Comparison of ENCODE assay signal across 18 cellular contexts in the genomic region with DNA sequence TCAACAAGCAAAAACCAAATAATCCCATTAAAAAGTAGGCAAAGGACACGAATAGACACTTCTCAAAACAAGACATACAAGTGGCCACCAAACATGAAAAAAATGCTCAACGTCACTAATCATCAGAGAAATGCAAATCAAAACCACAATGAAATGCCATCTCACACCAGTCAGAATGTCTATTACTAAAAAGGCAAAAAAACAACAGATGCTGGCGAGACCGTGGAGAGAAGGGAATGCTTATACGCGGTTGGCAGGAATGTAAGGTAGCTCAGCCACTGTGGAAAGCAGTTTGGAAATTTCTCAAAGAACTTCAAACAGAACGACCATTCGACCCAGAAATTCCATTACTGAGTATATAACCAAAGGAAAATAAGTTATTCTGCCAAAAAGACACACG.
DNase-seq lines count a peak whose midpoint lies in the region; FAIRE-seq and TF ChIP-seq lines count a peak whose summit lies in the region.
"Had no signal": no experiment of that assay in that cellular context is flagged by ENCODE, and none has a peak within 500 bp of the region (broad histone marks: within the 10 kb centered on the region; RNA-seq: fewer than 3 reads in every experiment).

No MANE protein-coding gene starts in this region.

- H3K4me3 ChIP-seq in AG09309 (ENCODE audit: control insufficient read depth, low read depth, low read length) (no peak overlapping the region), astrocyte (ENCODE audit: insufficient read depth, low read depth, low read length) (no peak overlapping the region), kidney epithelial cell (ENCODE audit: low read depth, low read length) (no peak overlapping the region)
- H3K4me3 ChIP-seq: body of pancreas had no signal

- H3K4me3 Mint-ChIP-seq in HFFc6 (peak overlapping the region; percentile 13; the same call in 1 of the 2 replicates), astrocyte (ENCODE audit: unreplicated experiment) (no peak overlapping the region)
- H3K4me3 Mint-ChIP-seq: stimulated activated effector memory CD8-positive, alpha-beta T cell treated with anti-CD3 and anti-CD28 coated beads, Interleukin-12 subunit alpha, Interleukin-12 subunit beta, amount 100 ng/mL, for 72 hours had no signal

- H3K27me3 ChIP-seq in astrocyte (ENCODE audit: insufficient read depth, low read length) = no peaks in the 10 kb centered on the region
- H3K27me3 ChIP-seq in kidney epithelial cell (ENCODE audit: control insufficient read depth, insufficient read depth, low read length) = no peaks in the 10 kb centered on the region
- H3K27me3 ChIP-seq: body of pancreas had no signal

- TF ChIP-seq CTCF in AG09309 (IDR thresholded peaks at IDR 0.05; ENCODE audit: control insufficient read depth, insufficient read depth, low read depth, low read length, missing control alignments) (no peak), HFFc6 (IDR thresholded peaks at IDR 0.05) (no peak), astrocyte (IDR thresholded peaks at IDR 0.05; ENCODE audit: insufficient read depth, low read depth, low read length) (no peak), kidney epithelial cell (IDR thresholded peaks at IDR 0.05; ENCODE audit: insufficient read depth, low read length, poor library complexity, severe bottlenecking) (no peak)

- no peak overlapping the region for H2AFZ ChIP-seq in astrocyte (ENCODE audit: low read depth, low read length)
- H2AFZ ChIP-seq: parathyroid adenoma had no signal

- peak overlapping the region; percentile 65 for H3K9ac ChIP-seq in astrocyte (ENCODE audit: low read length)
- H3K9ac ChIP-seq: parathyroid adenoma had no signal

- H3K79me2 ChIP-seq in astrocyte (ENCODE audit: insufficient read depth, low read length) = peaks cover 50% of the 10 kb centered on the region
- H3K79me2 ChIP-seq: parathyroid adenoma had no signal

- H3K36me3 ChIP-seq in astrocyte (ENCODE audit: insufficient read depth, low read length) (no peaks in the 10 kb centered on the region), kidney epithelial cell (ENCODE audit: control insufficient read depth, insufficient read depth, low read length) (no peaks in the 10 kb centered on the region)

- peaks cover 73% of the 10 kb centered on the region for H3K4me1 ChIP-seq in astrocyte (ENCODE audit: insufficient read depth, low read length)
- H3K4me1 ChIP-seq: parathyroid adenoma had no signal

- H3K4me1 Mint-ChIP-seq in HFFc6 (ENCODE audit: low read depth) (peaks cover 87% of the 10 kb centered on the region), astrocyte (ENCODE audit: low read depth, unreplicated experiment) (peaks cover 60% of the 10 kb centered on the region)

- peak overlapping the region; percentile 57 for H3K4me2 ChIP-seq in astrocyte (ENCODE audit: low read length)

- H3K27ac ChIP-seq in astrocyte (ENCODE audit: low read depth, low read length) = peak overlapping the region; percentile 79
- H3K27ac ChIP-seq: body of pancreas, parathyroid adenoma, WERI-Rb-1 had no signal

- H3K9me3 ChIP-seq in astrocyte (ENCODE audit: insufficient read depth, low read depth, low read length) = no peaks in the 10 kb centered on the region
- H3K9me3 ChIP-seq: body of pancreas had no signal

- H3K27me3 Mint-ChIP-seq in HFFc6 (ENCODE audit: insufficient read depth) = peaks cover 2% of the 10 kb centered on the region
- no peaks in the 10 kb centered on the region for H3K27me3 Mint-ChIP-seq in astrocyte (ENCODE audit: low read depth, unreplicated experiment)

- peaks cover 4% of the 10 kb centered on the region; the same call in 1 of the 2 replicates for H3K36me3 Mint-ChIP-seq in HFFc6 (ENCODE audit: low read depth)
- peaks cover 2% of the 10 kb centered on the region for H3K36me3 Mint-ChIP-seq in astrocyte (ENCODE audit: low read depth, unreplicated experiment)

- DNase-seq in AG09309 (ENCODE audit: low read depth) (peak; percentile 76), HFFc6 (peak; percentile 74), astrocyte (ENCODE audit: low read depth) (peak; percentile 99), kidney epithelial cell (ENCODE audit: low read depth) (peak; percentile 77), SKM-1 treated with dmso at 0.1 percent for 144 hours (lab: John Stamatoyannopoulos, UW; ENCODE audit: unreplicated experiment) (no peak), NCI-H2171 (lab: John Stamatoyannopoulos, UW) (no peak), AML-193 (lab: John Stamatoyannopoulos, UW) (no peak)
- no peak for DNase-seq in activated CD8-positive, alpha-beta memory T cell treated with anti-CD3 and anti-CD28 coated beads, Interleukin-2, amount 50 U/mL, for 48 hours
- DNase-seq: activated T-cell treated with anti-CD3 and anti-CD28 coated beads for 4 hours, body of pancreas, GDM1, KBM-7, NCI-H187 treated with DMSO at 0.1 percent for 48 hours, NCI-H774, SHP77, WERI-Rb-1 had no signal

- H4K20me1 ChIP-seq in astrocyte (ENCODE audit: insufficient read depth, low read length) = no peaks in the 10 kb centered on the region

- FAIRE-seq in astrocyte (lab: Jason Lieb, UNC) = peak; percentile 99

- H3K27ac Mint-ChIP-seq in HFFc6 (peak overlapping the region; percentile 38), astrocyte (ENCODE audit: unreplicated experiment) (peak overlapping the region; percentile 92)

- H3K9me3 Mint-ChIP-seq in HFFc6 = no peaks in the 10 kb centered on the region
- no peaks in the 10 kb centered on the region for H3K9me3 Mint-ChIP-seq in astrocyte (ENCODE audit: unreplicated experiment)
- H3K9me3 Mint-ChIP-seq: stimulated activated effector memory CD8-positive, alpha-beta T cell treated with anti-CD3 and anti-CD28 coated beads, Interleukin-12 subunit alpha, Interleukin-12 subunit beta, amount 100 ng/mL, for 72 hours had no signal

Comparison
In these comparisons a context has a peak if more than half of its experiments do, and no peak if none do; other contexts are left out.
1. DNase-seq: peak in AG09309 (single experiment), HFFc6 (single experiment), astrocyte (single experiment) and kidney epithelial cell (single experiment); none in activated CD8-positive, alpha-beta memory T cell treated with anti-CD3 and anti-CD28 coated beads, Interleukin-2, amount 50 U/mL, for 48 hours (single experiment), SKM-1 treated with dmso at 0.1 percent for 144 hours (single experiment), NCI-H2171 (single experiment) and AML-193 (0 of 2).